In the genomic region with DNA sequence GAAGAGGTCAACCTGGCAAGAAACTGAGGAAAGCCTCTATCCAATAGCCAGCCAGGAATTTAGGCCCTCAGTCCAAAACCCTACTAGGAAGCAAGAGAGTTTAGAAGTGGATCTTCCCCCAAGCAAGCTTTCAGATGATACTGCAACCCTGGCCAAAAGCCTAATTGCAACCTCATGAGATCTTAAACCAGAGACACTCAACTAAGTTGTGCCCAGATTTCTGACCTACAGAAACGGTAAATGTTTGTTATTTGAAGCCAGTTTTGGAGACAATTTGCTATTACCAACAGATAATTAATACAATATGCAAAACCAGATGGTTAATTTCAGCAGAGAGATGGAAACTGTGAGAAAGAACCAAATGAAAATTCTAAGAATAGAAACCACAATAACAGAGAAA, we compare ENCODE assay signal across 3 cellular contexts.
"Had no signal": no experiment of that assay in that cellular context is flagged by ENCODE, and none has a peak within 500 bp of the region (broad histone marks: within the 10 kb centered on the region; RNA-seq: fewer than 3 reads in every experiment).

No MANE protein-coding gene starts in this region.

- DNase-seq: GDM1, GF-D8 had no signal

- H3K4me3 ChIP-seq: GM12878 had no signal

- ATAC-seq: GM12878 had no signal
